1 cellular context compared by ENCODE assay signal in the genomic region with DNA sequence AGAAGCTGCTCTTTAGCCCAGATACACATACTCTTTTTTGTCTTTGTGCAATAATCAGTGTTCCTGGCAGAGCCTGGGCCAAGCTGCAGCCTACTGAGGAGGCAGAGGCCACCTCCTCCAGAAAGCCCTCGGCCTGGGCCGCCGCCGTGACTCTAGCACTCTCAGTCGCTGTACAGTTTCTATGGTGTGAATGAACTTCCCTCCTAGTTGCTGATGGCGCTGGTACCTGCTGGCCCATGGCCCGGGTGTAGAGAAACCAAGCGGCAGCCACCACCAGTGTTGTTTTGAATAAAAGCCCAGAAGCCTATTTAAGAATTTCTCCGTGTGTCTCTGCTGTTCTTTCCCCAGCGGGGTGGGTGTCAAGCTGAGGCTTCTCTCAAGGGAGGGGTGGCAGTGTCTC.
TF ChIP-seq lines count a peak whose summit lies in the region.

No MANE protein-coding gene starts in this region.

TF ChIP-seq in WTC11, 78 proteins besides CTCF, POLR2A, EP300 and RAD21 (continued from another document):
- TF ChIP-seq ZNF281 (CRISPR knock-in tag; IDR thresholded peaks at IDR 0.05): no peak
- TF ChIP-seq FOXK1 (CRISPR knock-in tag; IDR thresholded peaks at IDR 0.05): no peak
- no peak for TF ChIP-seq FOXP1 (CRISPR knock-in tag; IDR thresholded peaks at IDR 0.05; ENCODE audit: borderline replicate concordance)
- TF ChIP-seq, protein P1, sequence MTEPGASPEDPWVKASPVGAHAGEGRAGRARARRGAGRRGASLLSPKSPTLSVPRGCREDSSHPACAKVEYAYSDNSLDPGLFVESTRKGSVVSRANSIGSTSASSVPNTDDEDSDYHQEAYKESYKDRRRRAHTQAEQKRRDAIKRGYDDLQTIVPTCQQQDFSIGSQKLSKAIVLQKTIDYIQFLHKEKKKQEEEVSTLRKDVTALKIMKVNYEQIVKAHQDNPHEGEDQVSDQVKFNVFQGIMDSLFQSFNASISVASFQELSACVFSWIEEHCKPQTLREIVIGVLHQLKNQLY (CRISPR knock-in tag; IDR thresholded peaks at IDR 0.05): no peak
- TF ChIP-seq PRRX2 (CRISPR knock-in tag; IDR thresholded peaks at IDR 0.05): no peak
- no peak for TF ChIP-seq NR2C2 (CRISPR knock-in tag; IDR thresholded peaks at IDR 0.05)
